8 cellular contexts compared by ENCODE assay signal in genomic region chr19:33194884-33195710, GRCh38. TPM values are rescaled to one million over a fixed set of nuclear protein-coding genes. Genes with fewer than 3 reads are reported as not detected.
DNase-seq lines count a peak whose midpoint lies in the region; ATAC-seq, FAIRE-seq and TF ChIP-seq lines count a peak whose summit lies in the region.

No MANE protein-coding gene starts in this region.

- H3K4me3 Mint-ChIP-seq in glutamatergic neuron (ENCODE audit: unreplicated experiment), result peak overlapping the region; percentile 88
- peak overlapping the region; percentile 85 for H3K4me3 Mint-ChIP-seq in progenitor cell of endocrine pancreas (ENCODE audit: low read depth)

- TF ChIP-seq CTCF in glutamatergic neuron (IDR thresholded peaks at IDR 0.05; ENCODE audit: partially characterized antibody, unreplicated experiment) (no peak), progenitor cell of endocrine pancreas (IDR thresholded peaks at IDR 0.05; ENCODE audit: unreplicated experiment) (no peak)

- peak; percentile 86 for DNase-seq in H7
- DNase-seq in glutamatergic neuron, result peak; percentile 60
- no peak for DNase-seq in progenitor cell of endocrine pancreas (ENCODE audit: low spot score, unreplicated experiment)
- no peak for DNase-seq in NCI-H2196 (lab: John Stamatoyannopoulos, UW; ENCODE audit: unreplicated experiment)
- no peak for DNase-seq in KG1 (lab: John Stamatoyannopoulos, UW)
- DNase-seq in frontal cortex (ENCODE audit: low spot score in 2 of 2), result no peak

- H3K27me3 Mint-ChIP-seq in glutamatergic neuron (ENCODE audit: unreplicated experiment), result peaks cover 6% of the 10 kb centered on the region
- H3K27me3 Mint-ChIP-seq in progenitor cell of endocrine pancreas, result peaks cover 30% of the 10 kb centered on the region

- H3K9me3 Mint-ChIP-seq in glutamatergic neuron (ENCODE audit: unreplicated experiment), result peaks cover 10% of the 10 kb centered on the region
- no peaks in the 10 kb centered on the region for H3K9me3 Mint-ChIP-seq in progenitor cell of endocrine pancreas (ENCODE audit: low read depth)

- H3K4me3 ChIP-seq in H7 (ENCODE audit: insufficient read depth, low read depth, low read length), result peak overlapping the region; percentile 49

- FAIRE-seq in frontal cortex (lab: Jason Lieb, UNC), result no peak

- H3K36me3 Mint-ChIP-seq in glutamatergic neuron (ENCODE audit: unreplicated experiment) (no peaks in the 10 kb centered on the region), progenitor cell of endocrine pancreas (ENCODE audit: insufficient read depth) (peaks cover 5% of the 10 kb centered on the region)

- H3K36me3 ChIP-seq in H7 (replicated peaks; ENCODE audit: control insufficient read depth, insufficient read depth, low read length), result peaks cover 2% of the 10 kb centered on the region

- no peaks in the 10 kb centered on the region for H3K4me1 Mint-ChIP-seq in glutamatergic neuron (ENCODE audit: low read depth, unreplicated experiment)
- no peaks in the 10 kb centered on the region for H3K4me1 Mint-ChIP-seq in progenitor cell of endocrine pancreas (ENCODE audit: low read depth)

- H3K27ac Mint-ChIP-seq in glutamatergic neuron (ENCODE audit: unreplicated experiment) (no peak overlapping the region), progenitor cell of endocrine pancreas (peak overlapping the region; percentile 93)

- ATAC-seq in SK-N-SH treated with all-trans-retinoic acid at 6 μM for 48 hours (peak; percentile 82), HG02763 (IDR thresholded peaks at IDR 0.05; ENCODE audit: unreplicated experiment) (no peak)

- peaks cover 10% of the 10 kb centered on the region for H3K27me3 ChIP-seq in H7 (ENCODE audit: control insufficient read depth, insufficient read depth, low read length)

TF ChIP-seq in SK-N-SH treated with all-trans-retinoic acid at 6 μM for 48 hours, 23 proteins besides CTCF, POLR2A, EP300 and RAD21:
- TF ChIP-seq PATZ1 (CRISPR knock-in tag; IDR thresholded peaks at IDR 0.05; ENCODE audit: borderline replicate concordance) (no peak), CREB5 (CRISPR knock-in tag; IDR thresholded peaks at IDR 0.05; ENCODE audit: low read depth) (no peak), ZC3H10 (CRISPR knock-in tag; IDR thresholded peaks at IDR 0.05) (no peak), ARNTL (CRISPR knock-in tag; IDR thresholded peaks at IDR 0.05; ENCODE audit: borderline replicate concordance, low read depth) (no peak), TSHZ2 (CRISPR knock-in tag; IDR thresholded peaks at IDR 0.05) (no peak)

RNA-seq across cellular contexts. Expression of gene LRP3, which starts 1.0 kb away (rescaled TPM):
- total RNA-seq in H7 (2014; rRNA removed; shearing (Covaris generic)), result 54.8 and 57.7 TPM in 2 replicates
- 46.9 TPM for total RNA-seq in glutamatergic neuron (ENCODE audit: unreplicated experiment)
- total RNA-seq in progenitor cell of endocrine pancreas, result 50.1 and 51.2 TPM in 2 replicates
- total RNA-seq in frontal cortex, result 93.8 TPM

RNA-seq across cellular contexts. Expression of gene SLC7A10, which starts 30.6 kb away (rescaled TPM):
- total RNA-seq in H7 (2014; rRNA removed; shearing (Covaris generic)), result 2.4 and 3.0 TPM in 2 replicates
- not detected for total RNA-seq in glutamatergic neuron (ENCODE audit: unreplicated experiment)
- total RNA-seq in progenitor cell of endocrine pancreas, result 0.48 and 0.98 TPM in 2 replicates
- total RNA-seq in frontal cortex, result 0.41 TPM

Comparison
In these comparisons a context has a peak if more than half of its experiments do, and no peak if none do; other contexts are left out.
1. DNase-seq: peak in H7 (single experiment) and glutamatergic neuron (single experiment); none in progenitor cell of endocrine pancreas (single experiment), NCI-H2196 (single experiment), KG1 (single experiment) and frontal cortex (0 of 2).